ENCODE assay signal across 8 cellular contexts in genomic region chr10:3828404-3829192, GRCh38. TPM values are rescaled to one million over a fixed set of nuclear protein-coding genes. Genes with fewer than 3 reads are reported as not detected.
DNase-seq lines count a peak whose midpoint lies in the region; ATAC-seq and TF ChIP-seq lines count a peak whose summit lies in the region.

No MANE protein-coding gene starts in this region.

- H3K9ac ChIP-seq in rectal smooth muscle tissue (ENCODE audit: low read length), result no peak overlapping the region

- peak overlapping the region; percentile 75 for H3K27ac ChIP-seq in rectal smooth muscle tissue (ENCODE audit: low read depth, low read length)

- TF ChIP-seq CTCF in fibroblast of villous mesenchyme (IDR thresholded peaks at IDR 0.05; ENCODE audit: insufficient read depth, low read depth, low read length), result no peak

- no peak for ATAC-seq in HG02798 (IDR thresholded peaks at IDR 0.05; ENCODE audit: poor library complexity, unreplicated experiment)
- no peak for ATAC-seq in HG03521 (IDR thresholded peaks at IDR 0.05; ENCODE audit: unreplicated experiment)

- no peaks in the 10 kb centered on the region for H3K27me3 ChIP-seq in rectal smooth muscle tissue (ENCODE audit: control insufficient read depth, insufficient read depth, low read length)

- peaks cover 7% of the 10 kb centered on the region for H3K4me1 ChIP-seq in rectal smooth muscle tissue (ENCODE audit: control insufficient read depth, insufficient read depth, low read length)

- H3K36me3 ChIP-seq in rectal smooth muscle tissue (ENCODE audit: control insufficient read depth, insufficient read depth, low read length), result no peaks in the 10 kb centered on the region

- peak; percentile 43 for DNase-seq in DMS53 treated with DMSO at 0.1 percent for 48 hours (lab: John Stamatoyannopoulos, UW; ENCODE audit: unreplicated experiment)
- peak; percentile 47 for DNase-seq in HT1080 (ENCODE audit: low read depth)
- DNase-seq in activated T-cell treated with anti-CD3 and anti-CD28 coated beads, Interleukin-2, amount 50 U/mL, for 48 hours, result peak; percentile 49 to 55
- peak; percentile 87 for DNase-seq in fibroblast of villous mesenchyme (ENCODE audit: low read depth)
- no peak for DNase-seq in NCI-H1930 (lab: John Stamatoyannopoulos, UW)

- H3K4me3 ChIP-seq in fibroblast of villous mesenchyme (ENCODE audit: low read depth, low read length) (peak overlapping the region; percentile 48), rectal smooth muscle tissue (ENCODE audit: low read length) (peak overlapping the region; percentile 65)

RNA-seq across cellular contexts. Expression of gene KLF6, which starts 43.6 kb away (rescaled TPM):
- 59.7 and 93.0 TPM in 2 replicates for total RNA-seq in HT1080 (2014; rRNA removed; shearing (Covaris generic))
- polyA plus RNA-seq in HT1080 (2015; cell fraction: cytosol; rRNA removed), result 75.1 and 87.5 TPM in 2 replicates
- 247 and 255 TPM in 2 replicates for polyA plus RNA-seq in HT1080 (2015; cell fraction: nucleus; rRNA removed)
- total RNA-seq in fibroblast of villous mesenchyme, result 37.6 and 51.5 TPM in 2 replicates

Comparison
In these comparisons a context has a peak if more than half of its experiments do, and no peak if none do; other contexts are left out.
1. DNase-seq: peak in DMS53 treated with DMSO at 0.1 percent for 48 hours (single experiment), HT1080 (single experiment), activated T-cell treated with anti-CD3 and anti-CD28 coated beads, Interleukin-2, amount 50 U/mL, for 48 hours (2 of 2) and fibroblast of villous mesenchyme (single experiment); none in NCI-H1930 (0 of 2).